ENCODE assay signal across 8 cellular contexts in genomic region chr12:19130224-19131019, GRCh38. TPM values are rescaled to one million over a fixed set of nuclear protein-coding genes. Genes with fewer than 3 reads are reported as not detected.
DNase-seq lines count a peak whose midpoint lies in the region; ATAC-seq and TF ChIP-seq lines count a peak whose summit lies in the region.

No MANE protein-coding gene starts in this region.

- peak overlapping the region; percentile 78 for H3K9ac ChIP-seq in IMR-90 (ENCODE audit: low read depth, low read length)

- peak overlapping the region; percentile 85 for H3K23ac ChIP-seq in IMR-90 (ENCODE audit: low read depth, low read length)

- peaks cover 5 to 15% of the 10 kb centered on the region in 2 experiments; a peak in 3 of 4 replicates for H3K79me1 ChIP-seq in IMR-90 (ENCODE audit: low read depth in 1 of 2, low read length in 2 of 2)

- H2BK15ac ChIP-seq in IMR-90 (ENCODE audit: low read depth, low read length) = peak overlapping the region; percentile 24; the same call in 1 of the 3 replicates

- peaks cover 18% of the 10 kb centered on the region for H3K4me1 Mint-ChIP-seq in activated CD4-positive, alpha-beta T cell treated with anti-CD3 and anti-CD28 coated beads, Interleukin-2, amount 10 ng/mL, durations not matched to agents 7 days and 5 days
- H3K4me1 Mint-ChIP-seq in endothelial cell (ENCODE audit: unreplicated experiment) = peaks cover 18% of the 10 kb centered on the region

- peak overlapping the region; percentile 88 for H3K4ac ChIP-seq in IMR-90 (ENCODE audit: low read depth, low read length)

- peak overlapping the region; percentile 47 for H3K18ac ChIP-seq in IMR-90 (ENCODE audit: low read depth, low read length)

- POLR2A ChIA-PET in IMR-90 (lab: Charles Lee; ENCODE audit: unreplicated experiment) = no interaction called here
- POLR2A ChIA-PET in activated CD4-positive, alpha-beta T cell treated with anti-CD3 and anti-CD28 coated beads, Interleukin-2, amount 10 ng/mL, durations not matched to agents 7 days and 5 days (lab: Charles Lee) = no interaction called here

- peak overlapping the region; percentile 19 for H4K5ac ChIP-seq in IMR-90 (ENCODE audit: low read depth, low read length)

- TF ChIP-seq CTCF in IMR-90 (conservative IDR thresholded peaks at IDR 0.05; ENCODE audit: low read depth, low read length) (no peak), endothelial cell (IDR thresholded peaks at IDR 0.05; ENCODE audit: unreplicated experiment) (no peak), thyroid gland (IDR thresholded peaks at IDR 0.05) (no peak)

- peak overlapping the region; percentile 69 for H2BK120ac ChIP-seq in IMR-90 (ENCODE audit: low read depth, low read length)

- no peak overlapping the region for H2BK20ac ChIP-seq in IMR-90 (ENCODE audit: low read depth, low read length)

- no TSS peak for BruUV-seq in IMR-90 (replicated peaks; lab: Mats Ljungman, UMichigan)

- peak overlapping the region; percentile 72 for H3K56ac ChIP-seq in IMR-90 (ENCODE audit: extremely low read depth, insufficient read depth, low read length)

- peak overlapping the region; percentile 68; the same call in 1 of the 2 replicates for H4K91ac ChIP-seq in IMR-90 (ENCODE audit: insufficient read depth, low read depth, low read length)

- intact Hi-C loops in IMR-90 (cut with micrococcal nuclease) = loop anchor here (2.0 to 10.0 kb wide), 5 partner anchors 52 to 700 kb away; no protein-coding TSS in a partner anchor
- intact Hi-C loops in thyroid gland (cut with DNase I) = no loop called here

- H3K36me3 Mint-ChIP-seq in activated CD4-positive, alpha-beta T cell treated with anti-CD3 and anti-CD28 coated beads, Interleukin-2, amount 10 ng/mL, durations not matched to agents 7 days and 5 days (ENCODE audit: low read depth) = no peaks in the 10 kb centered on the region
- H3K36me3 Mint-ChIP-seq in endothelial cell (ENCODE audit: low read depth, unreplicated experiment) = peaks cover 15% of the 10 kb centered on the region

- peaks cover 2% of the 10 kb centered on the region for H3K9me3 Mint-ChIP-seq in activated CD4-positive, alpha-beta T cell treated with anti-CD3 and anti-CD28 coated beads, Interleukin-2, amount 10 ng/mL, durations not matched to agents 7 days and 5 days
- no peaks in the 10 kb centered on the region for H3K9me3 Mint-ChIP-seq in endothelial cell (ENCODE audit: unreplicated experiment)

- H3K4me2 ChIP-seq in IMR-90 (ENCODE audit: low read depth, low read length) = peak overlapping the region; percentile 86

- H3K9me1 ChIP-seq in IMR-90 (ENCODE audit: insufficient read depth, low read length) = no peaks in the 10 kb centered on the region

- ATAC-seq in IMR-90 (ENCODE audit: low read depth) (peak; percentile 35), HG03439 (IDR thresholded peaks at IDR 0.05; ENCODE audit: unreplicated experiment) (no peak), GM19023 (IDR thresholded peaks at IDR 0.05; ENCODE audit: unreplicated experiment) (no peak)

- H3K4me1 ChIP-seq in IMR-90 (ENCODE audit: control insufficient read depth, insufficient read depth, low read length) (no peaks in the 10 kb centered on the region), thyroid gland (peaks cover 9 to 11% of the 10 kb centered on the region in 2 donors)

- H2BK5ac ChIP-seq in IMR-90 (ENCODE audit: low read depth, low read length, poor library complexity, severe bottlenecking) = peak overlapping the region; percentile 30

- H4K8ac ChIP-seq in IMR-90 (ENCODE audit: low read depth in 2 of 2, low read length in 2 of 2) = peak overlapping the region; percentile 33 to 72; a peak in 2 of 4 replicates

- in situ Hi-C loops in G401 (cut with HindIII; ENCODE audit: low sequenced_read_pairs) = no loop called here
- in situ Hi-C loops in IMR-90 (cut with MboI; ENCODE audit: low sequenced_read_pairs) = no loop called here

- H4K20me1 ChIP-seq in IMR-90 (ENCODE audit: insufficient read depth, low read length) = no peaks in the 10 kb centered on the region

- dilution Hi-C loops in IMR-90 (cut with HindIII; ENCODE audit: low sequenced_read_pairs, unreplicated experiment) = no loop called here

- H2AFZ ChIP-seq in IMR-90 (replicated peaks; ENCODE audit: low read length, poor library complexity) = peak overlapping the region; percentile 85

- peak overlapping the region; percentile 70 for H3K14ac ChIP-seq in IMR-90 (replicated peaks; ENCODE audit: low read depth, low read length)

- peak overlapping the region; percentile 59 for H2AK9ac ChIP-seq in IMR-90 (replicated peaks; ENCODE audit: low read depth, low read length, poor library complexity)

- 0% methylated on average over 10 of the region's 61 CpGs; no CpG with 5 or more reads in 1 of the 2 experiments for WGBS in IMR-90 (ENCODE audit: extremely low coverage in 2 of 2, insufficient read length in 1 of 2), 2 experiments
- 0 to 1% methylated on average over 30 to 37 of the region's 61 CpGs for WGBS in thyroid gland, 2 donors

- H3K27ac ChIP-seq in IMR-90 (ENCODE audit: insufficient read depth, low read length) = peak overlapping the region; percentile 81
- peak overlapping the region; percentile 95 to 96 (median 96) for H3K27ac ChIP-seq in thyroid gland

- no peak for TF ChIP-seq RAD21 in IMR-90 (IDR thresholded peaks at IDR 0.05; ENCODE audit: low read length)

- TF ChIP-seq POLR2A in IMR-90 (IDR thresholded peaks at IDR 0.05; ENCODE audit: low read depth, low read length) (no peak), thyroid gland (IDR thresholded peaks at IDR 0.05) (no peak)

- H3K36me3 ChIP-seq in IMR-90 (ENCODE audit: control insufficient read depth, insufficient read depth, low read length) = no peaks in the 10 kb centered on the region
- H3K36me3 ChIP-seq in thyroid gland = no peaks in the 10 kb centered on the region

- H2AK5ac ChIP-seq in IMR-90 (ENCODE audit: low read depth, low read length) = peak overlapping the region; percentile 84

- peak overlapping the region; percentile 89 for H3K4me3 Mint-ChIP-seq in activated CD4-positive, alpha-beta T cell treated with anti-CD3 and anti-CD28 coated beads, Interleukin-2, amount 10 ng/mL, durations not matched to agents 7 days and 5 days
- H3K4me3 Mint-ChIP-seq in endothelial cell (ENCODE audit: unreplicated experiment) = peak overlapping the region; percentile 98

- H3K27me3 Mint-ChIP-seq in activated CD4-positive, alpha-beta T cell treated with anti-CD3 and anti-CD28 coated beads, Interleukin-2, amount 10 ng/mL, durations not matched to agents 7 days and 5 days = peaks cover 43% of the 10 kb centered on the region
- peaks cover 5% of the 10 kb centered on the region for H3K27me3 Mint-ChIP-seq in endothelial cell (ENCODE audit: unreplicated experiment)

- CTCF ChIA-PET in IMR-90 (lab: Yijun Ruan, JAX) = interaction anchor here (0.5 to 1.0 kb wide), 4 partner anchors 23 to 56 kb away, joined by 3 to 5 read pairs (median 4); no protein-coding TSS in a partner anchor
- CTCF ChIA-PET in activated CD4-positive, alpha-beta T cell treated with anti-CD3 and anti-CD28 coated beads, Interleukin-2, amount 10 ng/mL, durations not matched to agents 7 days and 5 days (lab: Charles Lee) = no interaction called here

- H3K4me3 ChIP-seq in IMR-90 (ENCODE audit: insufficient read depth, low read depth, low read length) = peak overlapping the region; percentile 77
- peak overlapping the region; percentile 40 to 85 (median 72) for H3K4me3 ChIP-seq in thyroid gland (replicated peaks in 1 of 3)

- H3K27me3 ChIP-seq in IMR-90 (ENCODE audit: control insufficient read depth, insufficient read depth, low read length) (no peaks in the 10 kb centered on the region), thyroid gland (no peaks in the 10 kb centered on the region)

- H3K9me3 ChIP-seq in IMR-90 (ENCODE audit: control insufficient read depth, insufficient read depth, low read length) = peaks cover 8% of the 10 kb centered on the region; the same call in 1 of the 2 replicates
- H3K9me3 ChIP-seq in thyroid gland = no peaks in the 10 kb centered on the region

- peak overlapping the region; percentile 41 for H3K27ac Mint-ChIP-seq in activated CD4-positive, alpha-beta T cell treated with anti-CD3 and anti-CD28 coated beads, Interleukin-2, amount 10 ng/mL, durations not matched to agents 7 days and 5 days
- peak overlapping the region; percentile 82 for H3K27ac Mint-ChIP-seq in endothelial cell (ENCODE audit: unreplicated experiment)

- DNase-seq in G401 (ENCODE audit: low spot score) = peak; percentile 53
- DNase-seq in IMR-90 = no peak
- DNase-seq in activated CD4-positive, alpha-beta T cell treated with anti-CD3 and anti-CD28 coated beads, Interleukin-2, amount 10 ng/mL, durations not matched to agents 7 days and 5 days = peak; percentile 12
- DNase-seq in endothelial cell (ENCODE audit: low spot score) = peak; percentile 39
- peak; percentile 12 for DNase-seq in middle frontal gyrus (ENCODE audit: extremely low spot score, low spot score)
- peak; percentile 42 to 46 for DNase-seq in thyroid gland

TF ChIP-seq in IMR-90, 13 proteins besides CTCF, POLR2A, EP300 and RAD21:
- no peak for TF ChIP-seq FOS (IDR thresholded peaks at IDR 0.05; ENCODE audit: low read depth, low read length)
- TF ChIP-seq RFX5 (IDR thresholded peaks at IDR 0.05; ENCODE audit: low read depth, low read length) = no peak
- TF ChIP-seq SMC3 (IDR thresholded peaks at IDR 0.05; ENCODE audit: low read depth, low read length) = no peak

RNA-seq across cellular contexts. Expression of gene PLEKHA5, which starts 0.9 kb away (rescaled TPM):
- total RNA-seq in G401 (2014; rRNA removed; shearing (Covaris generic)) = 8.2 and 14.7 TPM in 2 replicates
- total RNA-seq in IMR-90 (2012; rRNA removed) = 12.2 and 16.1 TPM in 2 replicates
- polyA plus RNA-seq in IMR-90 (2012; rRNA removed) = 4.3 and 5.3 TPM in 2 replicates
- 0.95 and 1.1 TPM in 2 replicates for polyA plus RNA-seq in IMR-90 (2012; cell fraction: cytosol; rRNA removed)
- 1.2 and 7.9 TPM in 2 replicates for polyA plus RNA-seq in IMR-90 (2012; cell fraction: nucleus; rRNA removed; ENCODE audit: low replicate concordance)
- 1 to 10 TPM; 4.5 to 5.1 TPM for total RNA-seq in activated CD4-positive, alpha-beta T cell treated with anti-CD3 and anti-CD28 coated beads, Interleukin-2, amount 10 ng/mL, durations not matched to agents 7 days and 5 days
- 30.2 TPM for total RNA-seq in endothelial cell (ENCODE audit: unreplicated experiment)
- 10 to 100 TPM; 35.4 to 48.6 (median 40.8) TPM for total RNA-seq in thyroid gland
